ENCODE assay signal across 15 cellular contexts in genomic region chr4:42615131-42615776, GRCh38. TPM values are rescaled to one million over a fixed set of nuclear protein-coding genes. Genes with fewer than 3 reads are reported as not detected.
DNase-seq lines count a peak whose midpoint lies in the region; ATAC-seq and TF ChIP-seq lines count a peak whose summit lies in the region.
"Had no signal": no experiment of that assay in that cellular context is flagged by ENCODE, and none has a peak within 500 bp of the region (broad histone marks: within the 10 kb centered on the region; RNA-seq: fewer than 3 reads in every experiment).

No MANE protein-coding gene starts in this region.

- TF ChIP-seq CTCF in right atrium auricular region (IDR thresholded peaks at IDR 0.05): no peak
- TF ChIP-seq CTCF in gastrocnemius medialis (IDR thresholded peaks at IDR 0.05 in 4 of 5, conservative IDR thresholded peaks at IDR 0.05 in 1 of 5): no peak

- no peaks in the 10 kb centered on the region for H3K27me3 ChIP-seq in right atrium auricular region
- H3K27me3 ChIP-seq in gastrocnemius medialis: no peaks in the 10 kb centered on the region
- peaks cover 6% of the 10 kb centered on the region for H3K27me3 ChIP-seq in MG63
- H3K27me3 ChIP-seq: BLaER1 had no signal

- H3K4me3 ChIP-seq in right atrium auricular region (no peak overlapping the region), gastrocnemius medialis (no peak overlapping the region), MG63 (no peak overlapping the region)
- H3K4me3 ChIP-seq: BLaER1, HAP-1 had no signal

- no peaks in the 10 kb centered on the region for H3K9me3 ChIP-seq in right atrium auricular region
- no peaks in the 10 kb centered on the region for H3K9me3 ChIP-seq in gastrocnemius medialis
- no peaks in the 10 kb centered on the region for H3K9me3 ChIP-seq in MG63
- H3K9me3 ChIP-seq: BLaER1, HAP-1 had no signal

- DNase-seq in Right ventricle myocardium inferior (ENCODE audit: missing footprints) (no peak), right atrium auricular region (ENCODE audit: low spot score) (no peak), left ventricle myocardium superior (no peak), gastrocnemius medialis (no peak), MG63 (no peak), COR-L47 (lab: John Stamatoyannopoulos, UW) (no peak), ecto neural progenitor cell (ENCODE audit: low spot score) (no peak)
- DNase-seq: 8988T; AML-193; CD8-positive, alpha-beta memory T cell; DMS53; GF-D8 had no signal

- peaks cover 0 to 29% of the 10 kb centered on the region in 2 donors for H3K4me1 ChIP-seq in right atrium auricular region
- peaks cover 25 to 49% of the 10 kb centered on the region in 2 donors for H3K4me1 ChIP-seq in gastrocnemius medialis
- H3K4me1 ChIP-seq: BLaER1, HAP-1 had no signal

- ATAC-seq in Right ventricle myocardium inferior (peak; percentile 55), left ventricle myocardium superior (peak; percentile 70), gastrocnemius medialis (no peak)
- ATAC-seq: HepG2 had no signal

- H3K27ac ChIP-seq in right atrium auricular region (peak overlapping the region in 1 of 2 donors; percentile 74), gastrocnemius medialis (peak overlapping the region; percentile 30 to 50 (median 44))
- H3K27ac ChIP-seq: BLaER1 had no signal

- TF ChIP-seq POLR2A in gastrocnemius medialis (IDR thresholded peaks at IDR 0.05): no peak

- in situ Hi-C loops in gastrocnemius medialis (cut with MboI; ENCODE audit: low sequenced_read_pairs in 4 of 4): no loop called here

- H3K36me3 ChIP-seq in right atrium auricular region: no peaks in the 10 kb centered on the region
- H3K36me3 ChIP-seq in gastrocnemius medialis: no peaks in the 10 kb centered on the region
- H3K36me3 ChIP-seq in MG63: no peaks in the 10 kb centered on the region
- H3K36me3 ChIP-seq: HAP-1 had no signal

- intact Hi-C loops in Right ventricle myocardium inferior (cut with DNase I) (loop anchor here (5.0 kb wide), 1 partner anchor 43 kb away; no protein-coding TSS in a partner anchor), left ventricle myocardium superior (cut with micrococcal nuclease) (no loop called here), gastrocnemius medialis (cut with DNase I; ENCODE audit: low total_unique reads) (no loop called here)

RNA-seq across cellular contexts. Expression of gene ATP8A1, which starts 41.7 kb away (rescaled TPM):
- 14.6 TPM for total RNA-seq in Right ventricle myocardium inferior
- 10 to 100 TPM; 12.5 to 25.8 TPM for total RNA-seq in right atrium auricular region
- total RNA-seq in left ventricle myocardium superior: 14.0 TPM
- 10 to 100 TPM; 23.8 to 74.2 (median 31.1) TPM for total RNA-seq in gastrocnemius medialis
- total RNA-seq in MG63 (2014; rRNA removed; shearing (Covaris generic); ENCODE audit: low replicate concordance): 0.10 TPM in 1 of 2 replicates, not detected in the other

Comparison
In these comparisons a context has a peak if more than half of its experiments do, and no peak if none do; other contexts are left out.
1. ATAC-seq: peak in Right ventricle myocardium inferior (single experiment) and left ventricle myocardium superior (single experiment); none in gastrocnemius medialis (0 of 2).
2. RNA of gene ATP8A1, which starts 41.7 kb away (total RNA-seq): 23.8 to 74.2 TPM in gastrocnemius medialis, 12.5 to 25.8 TPM in right atrium auricular region, 14.6 TPM in Right ventricle myocardium inferior (single experiment) and 14.0 TPM in left ventricle myocardium superior (single experiment); 0.10 TPM in MG63; every median in the first group is over 10 times any median in the second.